Comparison of ENCODE assay signal across 1 cellular context in genomic region chr7:43674559-43675436, GRCh38.
A peak's percentile ranks its signal among the peaks of the same experiment; 100 is the strongest.
TF ChIP-seq lines count a peak whose summit lies in the region.

No MANE protein-coding gene starts in this region.

TF ChIP-seq in K562, 482 proteins besides CTCF, POLR2A, EP300 and RAD21 (continued from another document):
- TF ChIP-seq POU5F1 (IDR thresholded peaks at IDR 0.05; ENCODE audit: borderline replicate concordance, low read depth, low read length, partially characterized antibody) (no peak), ZBTB5 (IDR thresholded peaks at IDR 0.05) (no peak), ZC3H8 (IDR thresholded peaks at IDR 0.05) (no peak), E2F8 (IDR thresholded peaks at IDR 0.05; ENCODE audit: low read depth, partially characterized antibody) (no peak), FOS (IDR thresholded peaks at IDR 0.05; ENCODE audit: extremely low read depth, insufficient read length) (peak; percentile 15), ZNF408 (CRISPR knock-in tag; IDR thresholded peaks at IDR 0.05; ENCODE audit: low read depth) (no peak), CHD1 (IDR thresholded peaks at IDR 0.05; ENCODE audit: low read length) (no peak)
TF ChIP-seq in K562: peak in this region for 44.
